Comparison of ENCODE assay signal across 1 cellular context in genomic region chr20:5996765-5997164, GRCh38.
TF ChIP-seq lines count a peak whose summit lies in the region.

No MANE protein-coding gene starts in this region.

TF ChIP-seq in HCT116, 20 proteins besides CTCF, POLR2A, EP300 and RAD21 (continued from another document):
- TF ChIP-seq ZNF274 (IDR thresholded peaks at IDR 0.05; ENCODE audit: low read depth, low read length) (no peak), JUND (IDR thresholded peaks at IDR 0.05) (no peak)
